In the genomic region with DNA sequence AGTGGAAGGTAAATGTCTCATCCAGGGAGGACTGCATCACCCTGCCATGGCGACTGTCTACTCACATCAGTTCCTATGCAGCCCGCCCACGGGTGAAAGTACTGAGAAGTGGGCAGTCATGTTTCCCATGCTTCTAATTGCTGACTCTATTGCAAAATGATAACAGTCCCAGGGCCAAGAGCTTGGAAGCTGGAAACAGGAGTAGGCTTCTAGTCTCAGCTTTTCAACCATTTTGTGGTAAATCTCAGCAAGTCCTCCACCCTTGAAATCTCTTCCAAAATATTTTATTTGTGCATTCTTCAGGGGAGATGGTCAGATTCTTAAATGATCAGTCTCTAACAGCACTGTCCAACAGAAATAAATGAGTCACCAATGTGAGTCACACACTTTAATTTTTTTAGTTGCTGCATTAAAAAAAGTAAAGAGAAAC, we compare ENCODE assay signal across 14 cellular contexts.
DNase-seq lines count a peak whose midpoint lies in the region; ATAC-seq, FAIRE-seq and TF ChIP-seq lines count a peak whose summit lies in the region.
"Had no signal": no experiment of that assay in that cellular context is flagged by ENCODE, and none has a peak within 500 bp of the region (broad histone marks: within the 10 kb centered on the region; RNA-seq: fewer than 3 reads in every experiment).

No MANE protein-coding gene starts in this region.

- intact Hi-C loops in lower lobe of right lung (cut with DNase I): no loop called here
- intact Hi-C loops in HepG2 (cut with micrococcal nuclease; ENCODE audit: unreplicated experiment): no loop called here

- ATAC-seq in lower lobe of right lung (peak in 1 of 2 donors; percentile 50), GM21529 (IDR thresholded peaks at IDR 0.05; ENCODE audit: unreplicated experiment) (no peak), HepG2 (no peak)
- ATAC-seq: Panc1 had no signal

- no peak for TF ChIP-seq EP300 in HepG2 (IDR thresholded peaks at IDR 0.05; ENCODE audit: low read depth in 2 of 2, low read length in 2 of 2)
- no peak for TF ChIP-seq EP300 in HepG2 (CRISPR knock-in tag; IDR thresholded peaks at IDR 0.05; ENCODE audit: borderline replicate concordance)

- no peak for TF ChIP-seq RAD21 in HepG2 (CRISPR knock-in tag; IDR thresholded peaks at IDR 0.05)

- H3K4me2 ChIP-seq in BLaER1 (0 out of 2 replicates have a peak overlapping the region, but pooled peaks have one; percentile 5), HepG2 (ENCODE audit: low read depth, low read length) (no peak overlapping the region)

- H3K27me3 ChIP-seq in BLaER1: no peaks in the 10 kb centered on the region
- no peaks in the 10 kb centered on the region for H3K27me3 ChIP-seq in adipocyte (replicated peaks; ENCODE audit: control insufficient read depth, insufficient read depth, low read length)
- no peaks in the 10 kb centered on the region for H3K27me3 ChIP-seq in lower lobe of right lung (ENCODE audit: low read depth)
- peaks cover 0 to 15% of the 10 kb centered on the region in 2 experiments; a peak in 2 of 5 replicates for H3K27me3 ChIP-seq in HepG2 (ENCODE audit: control insufficient read depth in 1 of 2, insufficient read depth in 2 of 2, low read length in 2 of 2)
- H3K27me3 ChIP-seq: pancreas had no signal

- in situ Hi-C loops in HepG2 (cut with HindIII; ENCODE audit: extremely low pct_ligation_motif_present, low pct_unique_long_range_greater_than_20kb): loop anchor here (25.0 kb wide), 1 partner anchor 209 kb away; no protein-coding TSS in a partner anchor

- no peaks in the 10 kb centered on the region for H4K20me1 ChIP-seq in BLaER1
- no peaks in the 10 kb centered on the region for H4K20me1 ChIP-seq in HepG2 (ENCODE audit: insufficient read depth, low read length)

- H3K4me1 ChIP-seq in BLaER1 (peaks cover 45% of the 10 kb centered on the region), adipocyte (ENCODE audit: control insufficient read depth, insufficient read depth, low read length) (peaks cover 13% of the 10 kb centered on the region), lower lobe of right lung (peaks cover 11% of the 10 kb centered on the region), HepG2 (ENCODE audit: insufficient read depth, low read length) (no peaks in the 10 kb centered on the region)
- H3K4me1 ChIP-seq: pancreas had no signal

- no peak overlapping the region for H3K4me3 ChIP-seq in BLaER1
- no peak overlapping the region for H3K4me3 ChIP-seq in adipocyte (ENCODE audit: low read length)
- H3K4me3 ChIP-seq in lower lobe of right lung: no peak overlapping the region
- no peak overlapping the region for H3K4me3 ChIP-seq in HepG2 (replicated peaks in 1 of 3; ENCODE audit: insufficient read depth in 1 of 3, low read depth in 2 of 3, low read length in 3 of 3)
- H3K4me3 ChIP-seq: pancreas had no signal

- DNase-seq in HCEC 1CT (peak; percentile 20), adipocyte (ENCODE audit: low read depth) (peak; percentile 84), lower lobe of right lung (peak; percentile 75), NCI-H2081 treated with DMSO at 0.1 percent for 48 hours (lab: John Stamatoyannopoulos, UW) (no peak), inferior parietal cortex (ENCODE audit: extremely low spot score) (no peak), HepG2 (ENCODE audit: low spot score) (no peak)
- DNase-seq: activated CD4-positive, alpha-beta T cell treated with anti-CD3 and anti-CD28 coated beads, Interleukin-2, amount 50 U/mL, for 1 hour; cortex of kidney; NCI-H1436 treated with DMSO at 0.1 percent for 48 hours; pancreas had no signal

- TF ChIP-seq POLR2A in HepG2 (IDR thresholded peaks at IDR 0.05; ENCODE audit: insufficient read depth in 1 of 2, low read depth in 2 of 2, low read length in 2 of 2): no peak

- H3K9ac ChIP-seq in BLaER1 (no peak overlapping the region), adipocyte (ENCODE audit: low read length) (peak overlapping the region; percentile 17), HepG2 (ENCODE audit: insufficient read depth, low read depth, low read length) (no peak overlapping the region)

- CTCF ChIA-PET in HepG2 (lab: Yijun Ruan, JAX; ENCODE audit: low intra/inter-chr PET ratio, low total read pairs): no interaction called here

- no peak for FAIRE-seq in HepG2 (lab: Jason Lieb, UNC)
- FAIRE-seq: islet of Langerhans, pancreas had no signal

- TF ChIP-seq CTCF in lower lobe of right lung (IDR thresholded peaks at IDR 0.05): no peak
- TF ChIP-seq CTCF in HepG2 (CRISPR knock-in tag; IDR thresholded peaks at IDR 0.05): no peak

- no peaks in the 10 kb centered on the region for H3K79me2 ChIP-seq in HepG2 (ENCODE audit: insufficient read depth, low read length)

- WGBS in HepG2 (ENCODE audit: low lambda C conversion rate): 25% methylated on average over 1 of the region's 3 CpGs

- no peaks in the 10 kb centered on the region for H3K9me3 ChIP-seq in BLaER1
- H3K9me3 ChIP-seq in adipocyte (ENCODE audit: control insufficient read depth, low read length): no peaks in the 10 kb centered on the region
- H3K9me3 ChIP-seq in lower lobe of right lung: no peaks in the 10 kb centered on the region
- no peaks in the 10 kb centered on the region for H3K9me3 ChIP-seq in HepG2 (ENCODE audit: low read length)
- H3K9me3 ChIP-seq: pancreas had no signal

- no peak overlapping the region for H2AFZ ChIP-seq in HepG2 (ENCODE audit: low read length)

- no peaks in the 10 kb centered on the region for H3K36me3 ChIP-seq in BLaER1
- no peaks in the 10 kb centered on the region for H3K36me3 ChIP-seq in adipocyte (ENCODE audit: control insufficient read depth, insufficient read depth, low read length, severe bottlenecking)
- no peaks in the 10 kb centered on the region for H3K36me3 ChIP-seq in lower lobe of right lung
- H3K36me3 ChIP-seq in HepG2 (replicated peaks in 1 of 2; ENCODE audit: control insufficient read depth in 1 of 2, insufficient read depth in 2 of 2, low read length in 2 of 2): no peaks in the 10 kb centered on the region
- H3K36me3 ChIP-seq: pancreas had no signal

- H3K27ac ChIP-seq in BLaER1 (no peak overlapping the region), lower lobe of right lung (no peak overlapping the region), HepG2 (ENCODE audit: extremely low read length, insufficient read depth, low read length) (no peak overlapping the region)
- H3K27ac ChIP-seq: pancreas had no signal

- POLR2A ChIA-PET in HepG2 (lab: Yijun Ruan, JAX): no interaction called here

- BruUV-seq in HepG2 (replicated peaks; lab: Mats Ljungman, UMichigan): no TSS peak

TF ChIP-seq in HepG2, 621 proteins besides CTCF, POLR2A, EP300 and RAD21:
- no peak for TF ChIP-seq MIXL1 (CRISPR knock-in tag; IDR thresholded peaks at IDR 0.05)
- TF ChIP-seq GABPA (IDR thresholded peaks at IDR 0.05; ENCODE audit: low read depth, low read length): no peak
- TF ChIP-seq GABPA (CRISPR knock-in tag; IDR thresholded peaks at IDR 0.05; ENCODE audit: low read depth): no peak
- TF ChIP-seq SMAD3 (CRISPR knock-in tag; IDR thresholded peaks at IDR 0.05): no peak
- no peak for TF ChIP-seq ZNF224 (CRISPR knock-in tag; IDR thresholded peaks at IDR 0.05)
- no peak for TF ChIP-seq ZSCAN5A (CRISPR knock-in tag; IDR thresholded peaks at IDR 0.05; ENCODE audit: borderline replicate concordance)
- no peak for TF ChIP-seq HHEX (CRISPR knock-in tag; IDR thresholded peaks at IDR 0.05)
- TF ChIP-seq YEATS4 (CRISPR knock-in tag; IDR thresholded peaks at IDR 0.05; ENCODE audit: borderline replicate concordance): no peak
- TF ChIP-seq MTF2 (CRISPR knock-in tag; IDR thresholded peaks at IDR 0.05; ENCODE audit: borderline replicate concordance): no peak
- TF ChIP-seq NRL (CRISPR knock-in tag; IDR thresholded peaks at IDR 0.05; ENCODE audit: borderline replicate concordance): no peak
- no peak for TF ChIP-seq PRDM15 (CRISPR knock-in tag; IDR thresholded peaks at IDR 0.05)
TF ChIP-seq in HepG2: peak in this region for 0.

Comparison
In these comparisons a context has a peak if more than half of its experiments do, and no peak if none do; other contexts are left out.
1. DNase-seq: peak in HCEC 1CT (single experiment), adipocyte (single experiment) and lower lobe of right lung (single experiment); none in NCI-H2081 treated with DMSO at 0.1 percent for 48 hours (single experiment), inferior parietal cortex (single experiment) and HepG2 (single experiment).